Comparison of ENCODE assay signal across 8 cellular contexts in genomic region chr13:77729502-77730221, GRCh38.
DNase-seq lines count a peak whose midpoint lies in the region; ATAC-seq lines count a peak whose summit lies in the region.

No MANE protein-coding gene starts in this region.

- peak overlapping the region; percentile 94 for H3K27ac Mint-ChIP-seq in T-helper 1 cell treated with Interleukin-12 subunit alpha and Interleukin-12 subunit beta and Interleukin-4 antibody, amounts not matched to agents 30 μg/mL and 1 μg/mL, for 36 hours

- H3K27me3 Mint-ChIP-seq in T-helper 1 cell treated with Interleukin-12 subunit alpha and Interleukin-12 subunit beta and Interleukin-4 antibody, amounts not matched to agents 30 μg/mL and 1 μg/mL, for 36 hours (ENCODE audit: low read depth) = no peaks in the 10 kb centered on the region

- DNase-seq in activated CD4-positive, CD25-positive, alpha-beta regulatory T cell (lab: John Stamatoyannopoulos, UW) = no peak
- peak; percentile 42 for DNase-seq in stimulated activated CD8-positive, alpha-beta memory T cell treated with anti-CD3 and anti-CD28 coated beads, Interleukin-4, amount 100 ng/mL, for 48 hours
- no peak for DNase-seq in GDM1 (lab: John Stamatoyannopoulos, UW)
- DNase-seq in effector CD8-positive, alpha-beta T cell (lab: John Stamatoyannopoulos, UW) = no peak
- DNase-seq in NCI-H2171 (lab: John Stamatoyannopoulos, UW) = no peak

- peaks cover 22% of the 10 kb centered on the region for H3K36me3 Mint-ChIP-seq in T-helper 1 cell treated with Interleukin-12 subunit alpha and Interleukin-12 subunit beta and Interleukin-4 antibody, amounts not matched to agents 30 μg/mL and 1 μg/mL, for 36 hours (ENCODE audit: low read depth)

- H3K9me3 Mint-ChIP-seq in T-helper 1 cell treated with Interleukin-12 subunit alpha and Interleukin-12 subunit beta and Interleukin-4 antibody, amounts not matched to agents 30 μg/mL and 1 μg/mL, for 36 hours = no peaks in the 10 kb centered on the region

- ATAC-seq in activated CD4-positive, CD25-positive, alpha-beta regulatory T cell treated with anti-CD3 and anti-CD28 coated beads, Interleukin-2, amount 50 U/mL, for 24 hours = peak; percentile 94 to 95
- peak; percentile 98 for ATAC-seq in HG02759 (IDR thresholded peaks at IDR 0.05; ENCODE audit: unreplicated experiment)

- H3K4me1 Mint-ChIP-seq in T-helper 1 cell treated with Interleukin-12 subunit alpha and Interleukin-12 subunit beta and Interleukin-4 antibody, amounts not matched to agents 30 μg/mL and 1 μg/mL, for 36 hours (ENCODE audit: low read depth) = peaks cover 34% of the 10 kb centered on the region

- H3K4me3 Mint-ChIP-seq in T-helper 1 cell treated with Interleukin-12 subunit alpha and Interleukin-12 subunit beta and Interleukin-4 antibody, amounts not matched to agents 30 μg/mL and 1 μg/mL, for 36 hours = peak overlapping the region; percentile 74
